In genomic region chr12:76763746-76764675, GRCh38 we compare ENCODE assay signal across 1 cellular context.
A peak's percentile ranks its signal among the peaks of the same experiment; 100 is the strongest.
TF ChIP-seq lines count a peak whose summit lies in the region.

A gene with protein sequence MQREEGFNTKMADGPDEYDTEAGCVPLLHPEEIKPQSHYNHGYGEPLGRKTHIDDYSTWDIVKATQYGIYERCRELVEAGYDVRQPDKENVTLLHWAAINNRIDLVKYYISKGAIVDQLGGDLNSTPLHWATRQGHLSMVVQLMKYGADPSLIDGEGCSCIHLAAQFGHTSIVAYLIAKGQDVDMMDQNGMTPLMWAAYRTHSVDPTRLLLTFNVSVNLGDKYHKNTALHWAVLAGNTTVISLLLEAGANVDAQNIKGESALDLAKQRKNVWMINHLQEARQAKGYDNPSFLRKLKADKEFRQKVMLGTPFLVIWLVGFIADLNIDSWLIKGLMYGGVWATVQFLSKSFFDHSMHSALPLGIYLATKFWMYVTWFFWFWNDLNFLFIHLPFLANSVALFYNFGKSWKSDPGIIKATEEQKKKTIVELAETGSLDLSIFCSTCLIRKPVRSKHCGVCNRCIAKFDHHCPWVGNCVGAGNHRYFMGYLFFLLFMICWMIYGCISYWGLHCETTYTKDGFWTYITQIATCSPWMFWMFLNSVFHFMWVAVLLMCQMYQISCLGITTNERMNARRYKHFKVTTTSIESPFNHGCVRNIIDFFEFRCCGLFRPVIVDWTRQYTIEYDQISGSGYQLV (plus strand): TSS chr12:76764115. CDS start chr12:76764237, 122 bp downstream.

TF ChIP-seq in K562, 482 proteins besides CTCF, POLR2A, EP300 and RAD21 (continued from another document and continues in another):
- TF ChIP-seq GTF2B (IDR thresholded peaks at IDR 0.05; ENCODE audit: extremely low read depth, insufficient read length) (no peak), ELF4 (CRISPR knock-in tag; IDR thresholded peaks at IDR 0.05) (no peak), CHD4 (IDR thresholded peaks at IDR 0.05; ENCODE audit: insufficient read depth, insufficient replicate concordance, low read depth, low read length, poor library complexity, severe bottlenecking) (no peak), ZNF717 (CRISPR knock-in tag; IDR thresholded peaks at IDR 0.05) (no peak), ZNF121 (CRISPR knock-in tag; conservative IDR thresholded peaks at IDR 0.05) (peak; percentile 41; the same call in 1 of the 2 replicates), SMAD1 (IDR thresholded peaks at IDR 0.05; ENCODE audit: low read depth, low read length, partially characterized antibody) (no peak), E4F1 (CRISPR knock-in tag; IDR thresholded peaks at IDR 0.05; ENCODE audit: borderline replicate concordance) (no peak), FOXA3 (CRISPR knock-in tag; conservative IDR thresholded peaks at IDR 0.05 in 1 of 2, IDR thresholded peaks at IDR 0.05 in 1 of 2) (0 out of 4 replicates have a peak, but pooled peaks of 1 of the 2 experiments have one; percentile 61), KDM2B (CRISPR knock-in tag; IDR thresholded peaks at IDR 0.05) (no peak), KLF6 (CRISPR knock-in tag; IDR thresholded peaks at IDR 0.05; ENCODE audit: borderline replicate concordance) (no peak), CHD2 (IDR thresholded peaks at IDR 0.05; ENCODE audit: low read depth, low read length) (no peak), SMARCC2 (IDR thresholded peaks at IDR 0.05; ENCODE audit: low read depth) (no peak), GTF2A2 (tag; IDR thresholded peaks at IDR 0.05) (no peak), TAF1 (IDR thresholded peaks at IDR 0.05; ENCODE audit: control insufficient read depth, extremely low read depth, insufficient read depth, low read length, severe bottlenecking) (peak; percentile 75), GATAD2A (IDR thresholded peaks at IDR 0.05) (0 out of 2 replicates have a peak, but pooled peaks have one; percentile 22), ZNF197 (CRISPR knock-in tag; IDR thresholded peaks at IDR 0.05; ENCODE audit: low read depth) (no peak), NFRKB (IDR thresholded peaks at IDR 0.05; ENCODE audit: low read depth) (peak; percentile 93), FOXA1 (IDR thresholded peaks at IDR 0.05; ENCODE audit: borderline replicate concordance) (no peak), DEAF1 (CRISPR knock-in tag; IDR thresholded peaks at IDR 0.05) (no peak), POLR2B (IDR thresholded peaks at IDR 0.05; ENCODE audit: low read depth, partially characterized antibody) (peak; percentile 83), HDAC8 (tag; IDR thresholded peaks at IDR 0.05) (no peak), E2F3 (CRISPR knock-in tag; IDR thresholded peaks at IDR 0.05) (no peak), TEAD1 (CRISPR knock-in tag; IDR thresholded peaks at IDR 0.05) (peak; percentile 31 to 75; a peak in 2 of 4 replicates), NEUROD1 (IDR thresholded peaks at IDR 0.05; ENCODE audit: borderline replicate concordance, low read depth, low read length, partially characterized antibody) (no peak), CEBPZ (IDR thresholded peaks at IDR 0.05; ENCODE audit: borderline replicate concordance, low read depth, low read length) (no peak), ATF7 (IDR thresholded peaks at IDR 0.05) (peak; percentile 28; the same call in 1 of the 2 replicates), MBD2 (IDR thresholded peaks at IDR 0.05; ENCODE audit: borderline replicate concordance, low read depth) (peak; percentile 55; the same call in 1 of the 2 replicates), XRCC3 (IDR thresholded peaks at IDR 0.05) (no peak), GTF3C2 (IDR thresholded peaks at IDR 0.05; ENCODE audit: borderline replicate concordance, extremely low read depth, insufficient read length) (no peak), NFYB (IDR thresholded peaks at IDR 0.05; ENCODE audit: extremely low read depth, insufficient read length) (no peak), ZNF212 (CRISPR knock-in tag; IDR thresholded peaks at IDR 0.05) (no peak), ETS2 (tag; IDR thresholded peaks at IDR 0.05; ENCODE audit: borderline replicate concordance, poor library complexity, severe bottlenecking) (no peak), RHOXF2B (CRISPR knock-in tag; conservative IDR thresholded peaks at IDR 0.05) (no peak), MEIS2 (IDR thresholded peaks at IDR 0.05; ENCODE audit: partially characterized antibody) (peak; percentile 33), ZNF280A (IDR thresholded peaks at IDR 0.05; ENCODE audit: low read depth, partially characterized antibody) (no peak), CREB3 (tag; conservative IDR thresholded peaks at IDR 0.05; ENCODE audit: low read depth) (no peak)
- TF ChIP-seq, protein P1, sequence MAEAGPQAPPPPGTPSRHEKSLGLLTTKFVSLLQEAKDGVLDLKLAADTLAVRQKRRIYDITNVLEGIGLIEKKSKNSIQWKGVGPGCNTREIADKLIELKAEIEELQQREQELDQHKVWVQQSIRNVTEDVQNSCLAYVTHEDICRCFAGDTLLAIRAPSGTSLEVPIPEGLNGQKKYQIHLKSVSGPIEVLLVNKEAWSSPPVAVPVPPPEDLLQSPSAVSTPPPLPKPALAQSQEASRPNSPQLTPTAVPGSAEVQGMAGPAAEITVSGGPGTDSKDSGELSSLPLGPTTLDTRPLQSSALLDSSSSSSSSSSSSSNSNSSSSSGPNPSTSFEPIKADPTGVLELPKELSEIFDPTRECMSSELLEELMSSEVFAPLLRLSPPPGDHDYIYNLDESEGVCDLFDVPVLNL (CRISPR knock-in tag; IDR thresholded peaks at IDR 0.05; ENCODE audit: low read depth), result no peak
- TF ChIP-seq, protein P2, sequence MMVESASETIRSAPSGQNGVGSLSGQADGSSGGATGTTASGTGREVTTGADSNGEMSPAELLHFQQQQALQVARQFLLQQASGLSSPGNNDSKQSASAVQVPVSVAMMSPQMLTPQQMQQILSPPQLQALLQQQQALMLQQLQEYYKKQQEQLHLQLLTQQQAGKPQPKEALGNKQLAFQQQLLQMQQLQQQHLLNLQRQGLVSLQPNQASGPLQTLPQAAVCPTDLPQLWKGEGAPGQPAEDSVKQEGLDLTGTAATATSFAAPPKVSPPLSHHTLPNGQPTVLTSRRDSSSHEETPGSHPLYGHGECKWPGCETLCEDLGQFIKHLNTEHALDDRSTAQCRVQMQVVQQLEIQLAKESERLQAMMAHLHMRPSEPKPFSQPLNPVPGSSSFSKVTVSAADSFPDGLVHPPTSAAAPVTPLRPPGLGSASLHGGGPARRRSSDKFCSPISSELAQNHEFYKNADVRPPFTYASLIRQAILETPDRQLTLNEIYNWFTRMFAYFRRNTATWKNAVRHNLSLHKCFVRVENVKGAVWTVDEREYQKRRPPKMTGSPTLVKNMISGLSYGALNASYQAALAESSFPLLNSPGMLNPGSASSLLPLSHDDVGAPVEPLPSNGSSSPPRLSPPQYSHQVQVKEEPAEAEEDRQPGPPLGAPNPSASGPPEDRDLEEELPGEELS (CRISPR knock-in tag; IDR thresholded peaks at IDR 0.05; ENCODE audit: borderline replicate concordance), result 0 out of 2 replicates have a peak, but pooled peaks have one; percentile 45
- TF ChIP-seq, protein P3, sequence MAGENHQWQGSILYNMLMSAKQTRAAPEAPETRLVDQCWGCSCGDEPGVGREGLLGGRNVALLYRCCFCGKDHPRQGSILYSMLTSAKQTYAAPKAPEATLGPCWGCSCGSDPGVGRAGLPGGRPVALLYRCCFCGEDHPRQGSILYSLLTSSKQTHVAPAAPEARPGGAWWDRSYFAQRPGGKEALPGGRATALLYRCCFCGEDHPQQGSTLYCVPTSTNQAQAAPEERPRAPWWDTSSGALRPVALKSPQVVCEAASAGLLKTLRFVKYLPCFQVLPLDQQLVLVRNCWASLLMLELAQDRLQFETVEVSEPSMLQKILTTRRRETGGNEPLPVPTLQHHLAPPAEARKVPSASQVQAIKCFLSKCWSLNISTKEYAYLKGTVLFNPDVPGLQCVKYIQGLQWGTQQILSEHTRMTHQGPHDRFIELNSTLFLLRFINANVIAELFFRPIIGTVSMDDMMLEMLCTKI (IDR thresholded peaks at IDR 0.05; ENCODE audit: partially characterized antibody), result no peak
